In genomic region chr9:112914524-112914923, GRCh38 we compare ENCODE assay signal across 18 cellular contexts. TPM values are rescaled to one million over a fixed set of nuclear protein-coding genes. Genes with fewer than 3 reads are reported as not detected.
DNase-seq lines count a peak whose midpoint lies in the region; ATAC-seq and TF ChIP-seq lines count a peak whose summit lies in the region.
"Had no signal": no experiment of that assay in that cellular context is flagged by ENCODE, and none has a peak within 500 bp of the region (broad histone marks: within the 10 kb centered on the region; RNA-seq: fewer than 3 reads in every experiment).

No MANE protein-coding gene starts in this region.

- H3K27ac ChIP-seq in upper lobe of left lung = no peak overlapping the region
- H3K27ac ChIP-seq: SJSA1 had no signal

- H3K9me3 ChIP-seq in upper lobe of left lung = no peaks in the 10 kb centered on the region
- H3K9me3 ChIP-seq: SJSA1 had no signal

- TF ChIP-seq CTCF in foreskin fibroblast (IDR thresholded peaks at IDR 0.05; ENCODE audit: low read depth, low read length) (no peak), upper lobe of left lung (IDR thresholded peaks at IDR 0.05) (no peak)

- no peaks in the 10 kb centered on the region for H3K27me3 ChIP-seq in upper lobe of left lung
- H3K27me3 ChIP-seq: SJSA1 had no signal

- H3K4me1 ChIP-seq in upper lobe of left lung = no peaks in the 10 kb centered on the region
- H3K4me1 ChIP-seq: SJSA1 had no signal

- WGBS in upper lobe of left lung, 2 donors = 76 to 79% methylated on average over 2 of the region's 2 CpGs

- TF ChIP-seq EP300 in upper lobe of left lung (IDR thresholded peaks at IDR 0.05) = no peak

- no peaks in the 10 kb centered on the region for H3K36me3 ChIP-seq in upper lobe of left lung
- H3K36me3 ChIP-seq: SJSA1 had no signal

- DNase-seq in left ventricle myocardium superior (no peak), cardiac septum (ENCODE audit: low spot score) (no peak), OCI-M1 (lab: John Stamatoyannopoulos, UW) (peak; percentile 15), erythroblast (lab: John Stamatoyannopoulos, UW) (peak; percentile 5 to 12), foreskin fibroblast (no peak), upper lobe of left lung (no peak), NCI-H187 treated with DMSO at 0.1 percent for 48 hours (lab: John Stamatoyannopoulos, UW) (no peak)
- DNase-seq: CD4-positive, alpha-beta memory T cell; DND-41; MM.1S; NCI-H1436 treated with DMSO at 0.1 percent for 48 hours; NCI-H2081 treated with DMSO at 0.1 percent for 48 hours; NCI-H748 treated with DMSO at 0.1 percent for 48 hours; RPMI8226 had no signal

- ATAC-seq in left ventricle myocardium superior (peak; percentile 51), GM18861 (IDR thresholded peaks at IDR 0.05; ENCODE audit: unreplicated experiment) (no peak), upper lobe of left lung (ENCODE audit: low FRiP score in 2 of 2) (no peak)

- intact Hi-C loops in left ventricle myocardium superior (cut with micrococcal nuclease) = no loop called here
- intact Hi-C loops in cardiac septum (cut with DNase I) = no loop called here

- TF ChIP-seq POLR2A in erythroblast (IDR thresholded peaks at IDR 0.05; ENCODE audit: low read length) = no peak
- no peak for TF ChIP-seq POLR2A in upper lobe of left lung (IDR thresholded peaks at IDR 0.05)

- H3K4me3 ChIP-seq in foreskin fibroblast (ENCODE audit: low read depth in 1 of 2, low read length in 2 of 2) (no peak overlapping the region), upper lobe of left lung (no peak overlapping the region)
- H3K4me3 ChIP-seq: SJSA1 had no signal

RNA-seq across cellular contexts. Expression of gene SLC46A2, which starts 23.8 kb away (rescaled TPM):
- total RNA-seq in left ventricle myocardium superior (not detected), cardiac septum (0.16 TPM), upper lobe of left lung (10 to 100 TPM in 5 of 6 donors, 1 to 10 TPM in 1; 9.1 to 23.6 (median 14.8) TPM)
- total RNA-seq: B cell; CD4-positive, alpha-beta memory T cell; SJSA1; T-helper 1 cell treated with Interleukin-12 subunit alpha and Interleukin-12 subunit beta and Interleukin-4 antibody, amounts not matched to agents 30 ng/mL and 1 ng/mL, for 36 hours had no signal

Comparison
In these comparisons a context has a peak if more than half of its experiments do, and no peak if none do; other contexts are left out.
1. DNase-seq: peak in OCI-M1 (single experiment) and erythroblast (2 of 2); none in left ventricle myocardium superior (single experiment), cardiac septum (single experiment), foreskin fibroblast (0 of 2), upper lobe of left lung (0 of 2) and NCI-H187 treated with DMSO at 0.1 percent for 48 hours (single experiment).